8 cellular contexts compared by ENCODE assay signal in the genomic region with DNA sequence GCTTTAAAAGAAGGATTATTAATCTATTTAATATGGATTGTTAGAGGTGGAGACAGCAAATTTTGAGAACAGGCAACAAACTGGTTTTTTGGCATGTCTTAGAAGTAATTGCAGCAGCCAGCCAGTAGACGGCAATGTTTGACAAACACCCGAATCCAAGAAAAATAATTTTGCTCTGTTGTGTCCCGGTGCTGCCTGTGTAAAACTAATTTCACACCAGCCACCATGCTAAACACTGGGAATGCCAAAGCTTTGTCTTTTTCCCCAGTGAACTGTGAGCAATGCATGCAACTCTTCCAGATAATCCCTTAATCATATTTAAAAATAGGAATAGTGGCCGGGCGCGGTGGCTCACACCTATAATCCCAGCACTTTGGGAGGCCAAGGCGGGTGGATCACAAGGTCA. TPM values are rescaled to one million over a fixed set of nuclear protein-coding genes. Genes with fewer than 3 reads are reported as not detected.
DNase-seq lines count a peak whose midpoint lies in the region; ATAC-seq and TF ChIP-seq lines count a peak whose summit lies in the region.

No MANE protein-coding gene starts in this region.

- no peak overlapping the region for H3K23ac ChIP-seq in mesenchymal stem cell (ENCODE audit: low read length in 2 of 2)

- H2BK120ac ChIP-seq in mesenchymal stem cell (ENCODE audit: low read depth, low read length): no peak overlapping the region

- CTCF ChIA-PET in CD4-positive, alpha-beta T cell (lab: Charles Lee): interaction anchor here (1.0 kb wide), 1 partner anchor 32 kb away, joined by 3 read pairs; no protein-coding TSS in a partner anchor

- H3K4me2 ChIP-seq in mesenchymal stem cell (ENCODE audit: low read length, poor library complexity, severe bottlenecking): no peak overlapping the region

- H2BK15ac ChIP-seq in mesenchymal stem cell (ENCODE audit: low read depth, poor library complexity, severe bottlenecking): no peak overlapping the region

- H2AK5ac ChIP-seq in mesenchymal stem cell (ENCODE audit: low read length, severe bottlenecking): no peak overlapping the region

- TF ChIP-seq CTCF in CD4-positive, alpha-beta T cell (IDR thresholded peaks at IDR 0.05): peak; percentile 53
- TF ChIP-seq CTCF in GM12874 (IDR thresholded peaks at IDR 0.05; ENCODE audit: insufficient read depth, low read depth, low read length) (peak; percentile 90), chondrocyte (IDR thresholded peaks at IDR 0.05) (peak; percentile 88)

- H3K79me1 ChIP-seq in mesenchymal stem cell (replicated peaks; ENCODE audit: low read length, poor library complexity, severe bottlenecking): no peaks in the 10 kb centered on the region

- H3K27ac ChIP-seq in CD4-positive, alpha-beta T cell (ENCODE audit: low read depth, low read length): no peak overlapping the region
- H3K27ac ChIP-seq in mesenchymal stem cell (ENCODE audit: low read length, poor library complexity, severe bottlenecking): no peak overlapping the region

- no peaks in the 10 kb centered on the region for H3K9me3 ChIP-seq in CD4-positive, alpha-beta T cell (ENCODE audit: control insufficient read depth, low read length)
- no peaks in the 10 kb centered on the region for H3K9me3 ChIP-seq in mesenchymal stem cell (ENCODE audit: control insufficient read depth, low read length)
- H3K9me3 ChIP-seq in T-helper 17 cell (ENCODE audit: control insufficient read depth, low read length, poor library complexity, severe bottlenecking): no peaks in the 10 kb centered on the region

- H4K8ac ChIP-seq in mesenchymal stem cell (ENCODE audit: low read length): no peak overlapping the region

- H4K91ac ChIP-seq in mesenchymal stem cell (ENCODE audit: low read length): no peak overlapping the region

- peak in 1 of 10 experiments; percentile 0 for DNase-seq in CD4-positive, alpha-beta T cell
- DNase-seq in NCI-H69 (lab: John Stamatoyannopoulos, UW): peak; percentile 46
- no peak for DNase-seq in chondrocyte (ENCODE audit: low spot score)
- DNase-seq in mesenchymal stem cell: peak; percentile 43
- no peak for DNase-seq in effector CD8-positive, alpha-beta T cell (lab: John Stamatoyannopoulos, UW)
- DNase-seq in T-helper 17 cell: no peak

- no peak overlapping the region for H3K27ac Mint-ChIP-seq in CD4-positive, alpha-beta T cell
- H3K27ac Mint-ChIP-seq in chondrocyte (ENCODE audit: unreplicated experiment): no peak overlapping the region
- no peak overlapping the region for H3K27ac Mint-ChIP-seq in T-helper 17 cell

- H2BK12ac ChIP-seq in mesenchymal stem cell (ENCODE audit: low read length in 2 of 2): no peak overlapping the region

- H3K4me3 ChIP-seq in mesenchymal stem cell (ENCODE audit: insufficient read depth in 1 of 2, low read depth in 1 of 2, low read length in 2 of 2): no peak overlapping the region

- no peak overlapping the region for H2AFZ ChIP-seq in mesenchymal stem cell (ENCODE audit: low read depth, low read length)

- H3K4me3 Mint-ChIP-seq in CD4-positive, alpha-beta T cell: no peak overlapping the region
- no peak overlapping the region for H3K4me3 Mint-ChIP-seq in chondrocyte (ENCODE audit: unreplicated experiment)
- no peak overlapping the region for H3K4me3 Mint-ChIP-seq in T-helper 17 cell

- ATAC-seq in CD4-positive, alpha-beta T cell (ENCODE audit: poor library complexity): no peak
- ATAC-seq in HG02852 (IDR thresholded peaks at IDR 0.05; ENCODE audit: unreplicated experiment) (peak; percentile 60), T-helper 17 cell (no peak)

- peaks cover 4% of the 10 kb centered on the region for H3K4me1 ChIP-seq in mesenchymal stem cell (ENCODE audit: control insufficient read depth, insufficient read depth, low read depth, low read length)

- no peaks in the 10 kb centered on the region for H3K36me3 Mint-ChIP-seq in CD4-positive, alpha-beta T cell (ENCODE audit: low read depth)
- H3K36me3 Mint-ChIP-seq in chondrocyte (ENCODE audit: low read depth) (no peaks in the 10 kb centered on the region), T-helper 17 cell (ENCODE audit: low read depth) (no peaks in the 10 kb centered on the region)

- no peaks in the 10 kb centered on the region for H3K27me3 ChIP-seq in CD4-positive, alpha-beta T cell (ENCODE audit: control insufficient read depth, insufficient read depth, low read length)
- H3K27me3 ChIP-seq in mesenchymal stem cell (ENCODE audit: control insufficient read depth in 1 of 2, insufficient read depth in 1 of 2, low read length in 2 of 2): peaks cover 0 to 3% of the 10 kb centered on the region in 2 experiments

- POLR2A ChIA-PET in CD4-positive, alpha-beta T cell (lab: Charles Lee): no interaction called here

- H3K18ac ChIP-seq in mesenchymal stem cell (ENCODE audit: low read depth in 1 of 2, low read length in 2 of 2): no peak overlapping the region

- H2BK5ac ChIP-seq in mesenchymal stem cell (ENCODE audit: low read depth, low read length, poor library complexity, severe bottlenecking): no peak overlapping the region

- intact Hi-C loops in CD4-positive, alpha-beta T cell (cut with DNase I, micrococcal nuclease): loop anchor here in 1 of 2 experiments (5.0 kb wide), 1 partner anchor 317 kb away; no protein-coding TSS in a partner anchor

- no peak overlapping the region for H3K9ac ChIP-seq in mesenchymal stem cell (ENCODE audit: low read length)

- H3K4ac ChIP-seq in mesenchymal stem cell (ENCODE audit: low read depth in 1 of 2, low read length in 2 of 2): no peak overlapping the region

- no peaks in the 10 kb centered on the region for H3K9me3 Mint-ChIP-seq in CD4-positive, alpha-beta T cell
- H3K9me3 Mint-ChIP-seq in chondrocyte (ENCODE audit: low read depth): no peaks in the 10 kb centered on the region

- WGBS in mesenchymal stem cell: 56% methylated on average over 7 of the region's 7 CpGs

- H3K4me1 Mint-ChIP-seq in CD4-positive, alpha-beta T cell (ENCODE audit: low read depth): no peaks in the 10 kb centered on the region
- H3K4me1 Mint-ChIP-seq in chondrocyte (ENCODE audit: low read depth) (peaks cover 4% of the 10 kb centered on the region), T-helper 17 cell (peaks cover 2% of the 10 kb centered on the region)

- peaks cover 4% of the 10 kb centered on the region for H3K27me3 Mint-ChIP-seq in CD4-positive, alpha-beta T cell
- H3K27me3 Mint-ChIP-seq in chondrocyte (ENCODE audit: low read depth) (peaks cover 15% of the 10 kb centered on the region), T-helper 17 cell (peaks cover 9% of the 10 kb centered on the region)

- H3K36me3 ChIP-seq in mesenchymal stem cell (ENCODE audit: control insufficient read depth in 1 of 2, insufficient read depth in 2 of 2, low read depth in 1 of 2, low read length in 2 of 2): no peaks in the 10 kb centered on the region

- no peak overlapping the region for H3K14ac ChIP-seq in mesenchymal stem cell (ENCODE audit: low read length in 2 of 2)

RNA-seq across cellular contexts. Expression of gene SMIM31, which starts 25.9 kb away (rescaled TPM):
- total RNA-seq in CD4-positive, alpha-beta T cell: not detected
- total RNA-seq in chondrocyte (not detected in 3 replicates), T-helper 17 cell (not detected)
- polyA plus RNA-seq in mesenchymal stem cell (2013, experiment 1 of 2): 0.04 TPM
- 0.01 TPM for polyA plus RNA-seq in mesenchymal stem cell (2013, experiment 2 of 2)

Comparison
In these comparisons a context has a peak if more than half of its experiments do, and no peak if none do; other contexts are left out.
1. DNase-seq: peak in NCI-H69 (single experiment) and mesenchymal stem cell (single experiment); none in chondrocyte (single experiment), effector CD8-positive, alpha-beta T cell (single experiment) and T-helper 17 cell (0 of 3).
2. Peak in every context shown above with its lines, with median percentiles within 50 percentile points of each other: CTCF ChIP-seq.